In genomic region chr3:133926736-133927542, GRCh38 we compare ENCODE assay signal across 8 cellular contexts. TPM values are rescaled to one million over a fixed set of nuclear protein-coding genes. Genes with fewer than 3 reads are reported as not detected.
DNase-seq lines count a peak whose midpoint lies in the region; ATAC-seq, FAIRE-seq and TF ChIP-seq lines count a peak whose summit lies in the region.

No MANE protein-coding gene starts in this region.

- intact Hi-C loops in kidney (cut with DNase I) = no loop called here

- H3K9me3 Mint-ChIP-seq in activated naive CD8-positive, alpha-beta T cell treated with anti-CD3 and anti-CD28 coated beads for 36 hours = no peaks in the 10 kb centered on the region

- H3K4me1 Mint-ChIP-seq in activated naive CD8-positive, alpha-beta T cell treated with anti-CD3 and anti-CD28 coated beads for 36 hours = peaks cover 7% of the 10 kb centered on the region

- H3K4me3 ChIP-seq in GM12864 (ENCODE audit: low read depth, low read length) (peak overlapping the region; percentile 51), kidney (ENCODE audit: low read length in 2 of 2) (peak overlapping the region; percentile 3 to 62), thoracic aorta (peak overlapping the region; percentile 80)

- ATAC-seq in HG02623 (IDR thresholded peaks at IDR 0.05; ENCODE audit: unreplicated experiment) = peak; percentile 2
- ATAC-seq in thoracic aorta (ENCODE audit: insufficient number of reproducible peaks, low FRiP score, low read depth) = no peak

- H3K9ac ChIP-seq in kidney (ENCODE audit: low read length in 2 of 2) = peak overlapping the region in 1 of 2 donors; percentile 1

- peak overlapping the region; percentile 47 for H3K4me3 Mint-ChIP-seq in activated naive CD8-positive, alpha-beta T cell treated with anti-CD3 and anti-CD28 coated beads for 36 hours

- TF ChIP-seq POLR2A in erythroblast (IDR thresholded peaks at IDR 0.05; ENCODE audit: low read length) = no peak

- H3K27ac Mint-ChIP-seq in activated naive CD8-positive, alpha-beta T cell treated with anti-CD3 and anti-CD28 coated beads for 36 hours = no peak overlapping the region

- H3K9me3 ChIP-seq in kidney (ENCODE audit: control insufficient read depth in 1 of 2, low read length in 2 of 2) (no peaks in the 10 kb centered on the region), thoracic aorta (no peaks in the 10 kb centered on the region)

- H3K27ac ChIP-seq in kidney (ENCODE audit: low read depth in 2 of 2, low read length in 2 of 2) (no peak overlapping the region), thoracic aorta (no peak overlapping the region)

- H3K27me3 ChIP-seq in thoracic aorta (replicated peaks; ENCODE audit: insufficient read depth) = no peaks in the 10 kb centered on the region

- peaks cover 22% of the 10 kb centered on the region for H3K27me3 Mint-ChIP-seq in activated naive CD8-positive, alpha-beta T cell treated with anti-CD3 and anti-CD28 coated beads for 36 hours

- DNase-seq in GM12864 (ENCODE audit: low read depth) (no peak), kidney (no peak), thoracic aorta (ENCODE audit: low spot score) (no peak), erythroblast (lab: John Stamatoyannopoulos, UW) (no peak), NCI-H1105 treated with DMSO at 0.1 percent for 48 hours (lab: John Stamatoyannopoulos, UW) (no peak), NCI-H187 treated with DMSO at 0.1 percent for 48 hours (lab: John Stamatoyannopoulos, UW) (no peak)
- DNase-seq in activated naive CD8-positive, alpha-beta T cell treated with anti-CD3 and anti-CD28 coated beads for 36 hours = no peak

- H3K36me3 ChIP-seq in kidney (ENCODE audit: control insufficient read depth in 1 of 2, insufficient read depth in 2 of 2, low read length in 2 of 2) = no peaks in the 10 kb centered on the region
- no peaks in the 10 kb centered on the region for H3K36me3 ChIP-seq in thoracic aorta

- no peaks in the 10 kb centered on the region for H3K36me3 Mint-ChIP-seq in activated naive CD8-positive, alpha-beta T cell treated with anti-CD3 and anti-CD28 coated beads for 36 hours

- no peak for FAIRE-seq in kidney (lab: Jason Lieb, UNC)

- TF ChIP-seq CTCF in GM12864 (IDR thresholded peaks at IDR 0.05; ENCODE audit: low read depth, low read length, missing control alignments) (no peak), kidney (IDR thresholded peaks at IDR 0.05; ENCODE audit: borderline replicate concordance, extremely low read depth, insufficient read depth) (no peak), thoracic aorta (IDR thresholded peaks at IDR 0.05) (no peak)

- H3K4me1 ChIP-seq in kidney (ENCODE audit: control insufficient read depth in 1 of 2, insufficient read depth in 1 of 2, low read depth in 1 of 2, low read length in 2 of 2) (peaks cover 0 to 3% of the 10 kb centered on the region in 2 donors), thoracic aorta (ENCODE audit: control insufficient read depth in 1 of 2, low read depth in 2 of 2) (peaks cover 4 to 12% of the 10 kb centered on the region in 2 donors)

RNA-seq across cellular contexts. Expression of gene RAB6B, which starts 31.3 kb away (rescaled TPM):
- total RNA-seq in activated naive CD8-positive, alpha-beta T cell treated with anti-CD3 and anti-CD28 coated beads for 36 hours = under 1 TPM; 0.08 to 0.29 TPM
- 17.7 TPM for total RNA-seq in kidney
- polyA plus RNA-seq in kidney (ENCODE audit: insufficient read depth, low read depth, low replicate concordance) = 6.6 TPM
- total RNA-seq in thoracic aorta = 1 to 10 TPM in 1 of 2 donors, under 1 TPM in 1; 0.27 to 4.0 TPM
